2 cellular contexts compared by ENCODE assay signal in the genomic region with DNA sequence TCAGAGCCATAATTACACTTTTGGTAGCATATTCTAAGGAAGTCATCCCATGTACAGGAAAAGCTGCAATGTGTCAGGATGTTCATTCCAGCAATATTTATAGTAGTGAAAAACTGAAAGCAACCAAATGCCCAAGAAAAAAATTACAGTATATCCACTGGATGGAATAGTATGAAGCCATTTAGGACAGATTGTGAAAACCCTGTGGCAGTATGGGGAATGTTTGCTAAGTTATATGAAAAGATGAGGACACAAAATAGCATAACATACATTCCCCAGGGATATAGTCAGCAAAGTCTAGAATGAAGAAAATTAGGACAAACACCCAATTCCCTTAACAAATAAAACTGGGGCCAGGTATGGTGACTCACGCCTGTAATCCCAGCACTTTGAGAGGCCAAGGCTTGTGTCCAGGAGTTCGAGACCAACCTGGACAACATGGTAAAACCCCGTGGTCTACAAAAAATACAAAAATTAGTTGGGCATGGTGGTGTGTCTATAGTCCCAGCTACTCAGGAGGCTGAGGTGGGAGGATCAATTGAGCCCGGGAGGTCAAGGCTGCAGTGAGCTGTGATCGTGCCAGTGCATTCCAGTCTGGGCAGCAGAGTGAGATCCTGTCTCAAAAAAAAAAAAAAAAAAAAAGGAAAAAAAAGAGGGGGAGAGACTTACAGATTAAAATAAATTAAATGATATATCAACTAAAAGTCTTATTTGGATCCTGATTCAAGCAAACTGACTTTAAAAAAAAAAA.
TF ChIP-seq lines count a peak whose summit lies in the region.

No MANE protein-coding gene starts in this region.

TF ChIP-seq in GM23338, 12 proteins besides CTCF, POLR2A, EP300 and RAD21 (continues in another document):
- TF ChIP-seq JUNB (IDR thresholded peaks at IDR 0.05; ENCODE audit: unreplicated experiment) (no peak), POLR2AphosphoS5 (IDR thresholded peaks at IDR 0.05; ENCODE audit: low read depth) (no peak), STAT1 (IDR thresholded peaks at IDR 0.05; ENCODE audit: unreplicated experiment) (no peak), EZH2phosphoT487 (IDR thresholded peaks at IDR 0.05; ENCODE audit: unreplicated experiment) (no peak), EZH2 (IDR thresholded peaks at IDR 0.05; ENCODE audit: low read depth, unreplicated experiment) (no peak), CREB1 (CRISPR knock-in tag; IDR thresholded peaks at IDR 0.05; ENCODE audit: low read depth) (no peak), NANOG (IDR thresholded peaks at IDR 0.05; ENCODE audit: borderline replicate concordance) (no peak), ZNF331 (CRISPR knock-in tag; IDR thresholded peaks at IDR 0.05; ENCODE audit: low read depth) (no peak)
- TF ChIP-seq, protein P1, sequence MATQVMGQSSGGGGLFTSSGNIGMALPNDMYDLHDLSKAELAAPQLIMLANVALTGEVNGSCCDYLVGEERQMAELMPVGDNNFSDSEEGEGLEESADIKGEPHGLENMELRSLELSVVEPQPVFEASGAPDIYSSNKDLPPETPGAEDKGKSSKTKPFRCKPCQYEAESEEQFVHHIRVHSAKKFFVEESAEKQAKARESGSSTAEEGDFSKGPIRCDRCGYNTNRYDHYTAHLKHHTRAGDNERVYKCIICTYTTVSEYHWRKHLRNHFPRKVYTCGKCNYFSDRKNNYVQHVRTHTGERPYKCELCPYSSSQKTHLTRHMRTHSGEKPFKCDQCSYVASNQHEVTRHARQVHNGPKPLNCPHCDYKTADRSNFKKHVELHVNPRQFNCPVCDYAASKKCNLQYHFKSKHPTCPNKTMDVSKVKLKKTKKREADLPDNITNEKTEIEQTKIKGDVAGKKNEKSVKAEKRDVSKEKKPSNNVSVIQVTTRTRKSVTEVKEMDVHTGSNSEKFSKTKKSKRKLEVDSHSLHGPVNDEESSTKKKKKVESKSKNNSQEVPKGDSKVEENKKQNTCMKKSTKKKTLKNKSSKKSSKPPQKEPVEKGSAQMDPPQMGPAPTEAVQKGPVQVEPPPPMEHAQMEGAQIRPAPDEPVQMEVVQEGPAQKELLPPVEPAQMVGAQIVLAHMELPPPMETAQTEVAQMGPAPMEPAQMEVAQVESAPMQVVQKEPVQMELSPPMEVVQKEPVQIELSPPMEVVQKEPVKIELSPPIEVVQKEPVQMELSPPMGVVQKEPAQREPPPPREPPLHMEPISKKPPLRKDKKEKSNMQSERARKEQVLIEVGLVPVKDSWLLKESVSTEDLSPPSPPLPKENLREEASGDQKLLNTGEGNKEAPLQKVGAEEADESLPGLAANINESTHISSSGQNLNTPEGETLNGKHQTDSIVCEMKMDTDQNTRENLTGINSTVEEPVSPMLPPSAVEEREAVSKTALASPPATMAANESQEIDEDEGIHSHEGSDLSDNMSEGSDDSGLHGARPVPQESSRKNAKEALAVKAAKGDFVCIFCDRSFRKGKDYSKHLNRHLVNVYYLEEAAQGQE (IDR thresholded peaks at IDR 0.05; ENCODE audit: unreplicated experiment) = no peak
- TF ChIP-seq, protein P2, sequence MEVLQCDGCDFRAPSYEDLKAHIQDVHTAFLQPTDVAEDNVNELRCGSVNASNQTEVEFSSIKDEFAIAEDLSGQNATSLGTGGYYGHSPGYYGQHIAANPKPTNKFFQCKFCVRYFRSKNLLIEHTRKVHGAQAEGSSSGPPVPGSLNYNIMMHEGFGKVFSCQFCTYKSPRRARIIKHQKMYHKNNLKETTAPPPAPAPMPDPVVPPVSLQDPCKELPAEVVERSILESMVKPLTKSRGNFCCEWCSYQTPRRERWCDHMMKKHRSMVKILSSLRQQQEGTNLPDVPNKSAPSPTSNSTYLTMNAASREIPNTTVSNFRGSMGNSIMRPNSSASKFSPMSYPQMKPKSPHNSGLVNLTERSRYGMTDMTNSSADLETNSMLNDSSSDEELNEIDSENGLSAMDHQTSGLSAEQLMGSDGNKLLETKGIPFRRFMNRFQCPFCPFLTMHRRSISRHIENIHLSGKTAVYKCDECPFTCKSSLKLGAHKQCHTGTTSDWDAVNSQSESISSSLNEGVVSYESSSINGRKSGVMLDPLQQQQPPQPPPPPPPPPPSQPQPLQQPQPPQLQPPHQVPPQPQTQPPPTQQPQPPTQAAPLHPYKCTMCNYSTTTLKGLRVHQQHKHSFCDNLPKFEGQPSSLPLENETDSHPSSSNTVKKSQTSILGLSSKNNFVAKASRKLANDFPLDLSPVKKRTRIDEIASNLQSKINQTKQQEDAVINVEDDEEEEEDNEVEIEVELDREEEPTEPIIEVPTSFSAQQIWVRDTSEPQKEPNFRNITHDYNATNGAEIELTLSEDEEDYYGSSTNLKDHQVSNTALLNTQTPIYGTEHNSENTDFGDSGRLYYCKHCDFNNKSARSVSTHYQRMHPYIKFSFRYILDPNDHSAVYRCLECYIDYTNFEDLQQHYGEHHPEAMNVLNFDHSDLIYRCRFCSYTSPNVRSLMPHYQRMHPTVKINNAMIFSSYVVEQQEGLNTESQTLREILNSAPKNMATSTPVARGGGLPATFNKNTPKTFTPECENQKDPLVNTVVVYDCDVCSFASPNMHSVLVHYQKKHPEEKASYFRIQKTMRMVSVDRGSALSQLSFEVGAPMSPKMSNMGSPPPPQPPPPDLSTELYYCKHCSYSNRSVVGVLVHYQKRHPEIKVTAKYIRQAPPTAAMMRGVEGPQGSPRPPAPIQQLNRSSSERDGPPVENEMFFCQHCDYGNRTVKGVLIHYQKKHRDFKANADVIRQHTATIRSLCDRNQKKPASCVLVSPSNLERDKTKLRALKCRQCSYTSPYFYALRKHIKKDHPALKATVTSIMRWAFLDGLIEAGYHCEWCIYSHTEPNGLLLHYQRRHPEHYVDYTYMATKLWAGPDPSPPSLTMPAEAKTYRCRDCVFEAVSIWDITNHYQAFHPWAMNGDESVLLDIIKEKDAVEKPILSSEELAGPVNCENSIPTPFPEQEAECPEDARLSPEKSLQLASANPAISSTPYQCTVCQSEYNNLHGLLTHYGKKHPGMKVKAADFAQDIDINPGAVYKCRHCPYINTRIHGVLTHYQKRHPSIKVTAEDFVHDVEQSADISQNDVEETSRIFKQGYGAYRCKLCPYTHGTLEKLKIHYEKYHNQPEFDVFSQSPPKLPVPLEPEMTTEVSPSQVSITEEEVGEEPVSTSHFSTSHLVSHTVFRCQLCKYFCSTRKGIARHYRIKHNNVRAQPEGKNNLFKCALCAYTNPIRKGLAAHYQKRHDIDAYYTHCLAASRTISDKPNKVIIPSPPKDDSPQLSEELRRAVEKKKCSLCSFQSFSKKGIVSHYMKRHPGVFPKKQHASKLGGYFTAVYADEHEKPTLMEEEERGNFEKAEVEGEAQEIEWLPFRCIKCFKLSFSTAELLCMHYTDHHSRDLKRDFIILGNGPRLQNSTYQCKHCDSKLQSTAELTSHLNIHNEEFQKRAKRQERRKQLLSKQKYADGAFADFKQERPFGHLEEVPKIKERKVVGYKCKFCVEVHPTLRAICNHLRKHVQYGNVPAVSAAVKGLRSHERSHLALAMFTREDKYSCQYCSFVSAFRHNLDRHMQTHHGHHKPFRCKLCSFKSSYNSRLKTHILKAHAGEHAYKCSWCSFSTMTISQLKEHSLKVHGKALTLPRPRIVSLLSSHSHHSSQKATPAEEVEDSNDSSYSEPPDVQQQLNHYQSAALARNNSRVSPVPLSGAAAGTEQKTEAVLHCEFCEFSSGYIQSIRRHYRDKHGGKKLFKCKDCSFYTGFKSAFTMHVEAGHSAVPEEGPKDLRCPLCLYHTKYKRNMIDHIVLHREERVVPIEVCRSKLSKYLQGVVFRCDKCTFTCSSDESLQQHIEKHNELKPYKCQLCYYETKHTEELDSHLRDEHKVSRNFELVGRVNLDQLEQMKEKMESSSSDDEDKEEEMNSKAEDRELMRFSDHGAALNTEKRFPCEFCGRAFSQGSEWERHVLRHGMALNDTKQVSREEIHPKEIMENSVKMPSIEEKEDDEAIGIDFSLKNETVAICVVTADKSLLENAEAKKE (CRISPR knock-in tag; IDR thresholded peaks at IDR 0.05) = no peak

TF ChIP-seq in SK-N-SH, 30 proteins besides CTCF, POLR2A, EP300 and RAD21:
- TF ChIP-seq JUND (IDR thresholded peaks at IDR 0.05) (peak; percentile 40; the same call in 1 of the 2 replicates), FOSL2 (IDR thresholded peaks at IDR 0.05; ENCODE audit: borderline replicate concordance, low read depth) (peak; percentile 59), TEAD4 (IDR thresholded peaks at IDR 0.05; ENCODE audit: borderline replicate concordance, insufficient read depth) (no peak)
